15 cellular contexts compared by ENCODE assay signal in the genomic region with DNA sequence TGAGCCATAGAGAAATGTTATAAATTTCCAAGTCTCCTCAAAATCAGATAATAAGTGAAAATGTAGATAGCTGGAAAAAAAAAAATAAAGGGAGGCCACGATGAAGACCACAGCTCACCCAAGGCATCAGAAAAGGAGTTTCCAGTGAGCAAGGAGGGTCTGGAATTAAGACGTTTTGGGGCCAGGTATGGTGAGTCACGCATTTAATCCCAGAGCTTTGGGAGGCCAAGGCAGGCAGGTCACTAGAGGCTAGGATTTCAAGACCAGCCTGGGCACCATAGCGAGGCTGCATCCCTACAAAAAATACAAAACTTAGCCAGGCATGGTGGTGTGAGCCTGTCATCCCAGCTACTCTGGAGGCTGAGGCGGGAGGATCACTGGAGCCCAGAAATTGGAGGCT.
"Had no signal": no experiment of that assay in that cellular context is flagged by ENCODE, and none has a peak within 500 bp of the region (broad histone marks: within the 10 kb centered on the region; RNA-seq: fewer than 3 reads in every experiment).

No MANE protein-coding gene starts in this region.

- H3K27ac ChIP-seq: esophagus squamous epithelium, spleen, tibial nerve had no signal

- H3K36me3 ChIP-seq: esophagus squamous epithelium, spleen, tibial nerve had no signal

- DNase-seq: activated CD4-positive, alpha-beta T cell treated with anti-CD3 and anti-CD28 coated beads for 48 hours; activated CD4-positive, CD25-positive, alpha-beta regulatory T cell; activated CD8-positive, alpha-beta T cell treated with anti-CD3 and anti-CD28 coated beads for 36 hours; activated naive CD4-positive, alpha-beta T cell treated with Interleukin-2 at 50 U/mL for 16 hours; activated naive CD8-positive, alpha-beta T cell treated with anti-CD3 and anti-CD28 coated beads, Interleukin-2, amount 10 ng/mL, durations not matched to agents 7 days and 5 days; activated T-cell treated with anti-CD3 and anti-CD28 coated beads, Interleukin-2, amount 50 U/mL, for 1 hour; dermis blood vessel endothelial cell; effector memory CD8-positive, alpha-beta T cell; esophagus squamous epithelium; spleen; stimulated activated CD8-positive, alpha-beta memory T cell treated with anti-CD3 and anti-CD28 coated beads, Interleukin-4, amount 100 ng/mL, for 48 hours; stimulated activated naive CD4-positive, alpha-beta T cell treated with Interleukin-2 at 50 U/mL for 16 hours; T-cell had no signal

- H3K4me3 ChIP-seq: esophagus squamous epithelium, spleen, tibial nerve had no signal

- H3K9me3 ChIP-seq: esophagus squamous epithelium had no signal

- FAIRE-seq: bronchial epithelial cell had no signal

- H3K27me3 ChIP-seq: esophagus squamous epithelium, tibial nerve had no signal
